ENCODE assay signal across 25 cellular contexts in genomic region chr4:18518098-18518497, GRCh38.
"Had no signal": no experiment of that assay in that cellular context is flagged by ENCODE, and none has a peak within 500 bp of the region (broad histone marks: within the 10 kb centered on the region; RNA-seq: fewer than 3 reads in every experiment).

No MANE protein-coding gene starts in this region.

- H3K4me1 ChIP-seq: esophagus squamous epithelium, right lobe of liver, transverse colon had no signal

- H3K4me3 ChIP-seq: esophagus squamous epithelium, ovary, right lobe of liver, transverse colon had no signal

- H3K9me3 ChIP-seq: esophagus squamous epithelium, ovary, right lobe of liver, transverse colon had no signal

- H3K27ac Mint-ChIP-seq: activated CD4-positive, alpha-beta memory T cell treated with anti-CD3 and anti-CD28 coated beads for 36 hours; activated naive CD4-positive, alpha-beta T cell treated with anti-CD3 and anti-CD28 coated beads, Interleukin-2, amount 10 ng/mL, durations not matched to agents 7 days and 5 days; activated naive CD8-positive, alpha-beta T cell treated with anti-CD3 and anti-CD28 coated beads, Interleukin-2, amount 10 ng/mL, durations not matched to agents 7 days and 5 days; activated T-helper 1 cell treated with anti-CD3 and anti-CD28 coated beads, Interleukin-12 subunit alpha, Interleukin-12 subunit beta, Interleukin-2, Interleukin-4 antibody, amounts not matched to agents 30 ng/mL and 10 ng/mL and 1 ng/mL, durations not matched to agents 14 hours and 24 hours and 36 hours; dendritic cell treated with granulocyte-macrophage colony-stimulating factor and Interleukin-4, amounts not matched to agents 40 ng/mL and 50 ng/mL, for 4 days; naive B cell; nephron progenitor cell; progenitor cell of endocrine pancreas; T-helper 2 cell treated with Interferon-gamma antibody and Interleukin-4, amounts not matched to agents 5 μg/mL and 100 μg/mL, for 36 hours had no signal

- H3K36me3 Mint-ChIP-seq: activated CD4-positive, alpha-beta memory T cell treated with anti-CD3 and anti-CD28 coated beads for 36 hours; activated naive CD4-positive, alpha-beta T cell treated with anti-CD3 and anti-CD28 coated beads, Interleukin-2, amount 10 ng/mL, durations not matched to agents 7 days and 5 days; activated naive CD8-positive, alpha-beta T cell treated with anti-CD3 and anti-CD28 coated beads, Interleukin-2, amount 10 ng/mL, durations not matched to agents 7 days and 5 days; naive B cell had no signal

- H3K27ac ChIP-seq: epithelial cell of prostate, esophagus squamous epithelium, ovary, right lobe of liver, transverse colon had no signal

- H3K27me3 Mint-ChIP-seq: activated CD4-positive, alpha-beta memory T cell treated with anti-CD3 and anti-CD28 coated beads for 36 hours; activated naive CD4-positive, alpha-beta T cell treated with anti-CD3 and anti-CD28 coated beads, Interleukin-2, amount 10 ng/mL, durations not matched to agents 7 days and 5 days; activated naive CD8-positive, alpha-beta T cell treated with anti-CD3 and anti-CD28 coated beads, Interleukin-2, amount 10 ng/mL, durations not matched to agents 7 days and 5 days; dendritic cell treated with granulocyte-macrophage colony-stimulating factor and Interleukin-4, amounts not matched to agents 40 ng/mL and 50 ng/mL, for 4 days; naive B cell had no signal

- H3K4me3 Mint-ChIP-seq: activated CD4-positive, alpha-beta memory T cell treated with anti-CD3 and anti-CD28 coated beads for 36 hours; activated naive CD4-positive, alpha-beta T cell treated with anti-CD3 and anti-CD28 coated beads, Interleukin-2, amount 10 ng/mL, durations not matched to agents 7 days and 5 days; activated naive CD8-positive, alpha-beta T cell treated with anti-CD3 and anti-CD28 coated beads, Interleukin-2, amount 10 ng/mL, durations not matched to agents 7 days and 5 days; activated T-helper 1 cell treated with anti-CD3 and anti-CD28 coated beads, Interleukin-12 subunit alpha, Interleukin-12 subunit beta, Interleukin-2, Interleukin-4 antibody, amounts not matched to agents 30 ng/mL and 10 ng/mL and 1 ng/mL, durations not matched to agents 14 hours and 24 hours and 36 hours; dendritic cell treated with granulocyte-macrophage colony-stimulating factor and Interleukin-4, amounts not matched to agents 40 ng/mL and 50 ng/mL, for 4 days; naive B cell; nephron progenitor cell; T-helper 2 cell treated with Interferon-gamma antibody and Interleukin-4, amounts not matched to agents 5 μg/mL and 100 μg/mL, for 36 hours had no signal

- ATAC-seq: left cardiac atrium, left ventricle myocardium superior, right lobe of liver had no signal

- H3K27me3 ChIP-seq: esophagus squamous epithelium, ovary, right lobe of liver, transverse colon had no signal

- H3K36me3 ChIP-seq: esophagus squamous epithelium, ovary, right lobe of liver, transverse colon had no signal

- DNase-seq: activated CD4-positive, alpha-beta memory T cell treated with anti-CD3 and anti-CD28 coated beads for 36 hours; activated CD4-positive, alpha-beta T cell treated with anti-CD3 and anti-CD28 coated beads for 4 hours; activated CD8-positive, alpha-beta memory T cell treated with anti-CD3 and anti-CD28 coated beads, Interleukin-2, amount 50 U/mL, for 4 hours; activated effector memory CD4-positive, alpha-beta T cell treated with anti-CD3 and anti-CD28 coated beads, Interleukin-2, amount 50 U/mL, for 16 hours; activated naive CD4-positive, alpha-beta T cell treated with anti-CD3 and anti-CD28 coated beads, Interleukin-2, amount 10 ng/mL, durations not matched to agents 7 days and 5 days; activated naive CD8-positive, alpha-beta T cell treated with anti-CD3 and anti-CD28 coated beads, Interleukin-2, amount 10 ng/mL, durations not matched to agents 7 days and 5 days; activated T-cell treated with anti-CD3 and anti-CD28 coated beads, Interleukin-2, amount 50 U/mL, for 1 hour; amniotic stem cell; caudate nucleus; esophagus squamous epithelium; foreskin melanocyte; left cardiac atrium; left ventricle myocardium superior; naive B cell; nephron progenitor cell; ovary; right lobe of liver; stimulated activated CD4-positive, alpha-beta T cell treated with anti-CD3 and anti-CD28 coated beads, Interleukin-2, amount 100 ng/mL, for 48 hours; stimulated activated naive CD4-positive, alpha-beta T cell treated with Interleukin-2 at 50 U/mL for 16 hours; transverse colon had no signal

- H3K4me1 Mint-ChIP-seq: activated naive CD4-positive, alpha-beta T cell treated with anti-CD3 and anti-CD28 coated beads, Interleukin-2, amount 10 ng/mL, durations not matched to agents 7 days and 5 days; activated naive CD8-positive, alpha-beta T cell treated with anti-CD3 and anti-CD28 coated beads, Interleukin-2, amount 10 ng/mL, durations not matched to agents 7 days and 5 days; naive B cell; nephron progenitor cell had no signal

- H3K9me3 Mint-ChIP-seq: activated CD4-positive, alpha-beta memory T cell treated with anti-CD3 and anti-CD28 coated beads for 36 hours; activated naive CD4-positive, alpha-beta T cell treated with anti-CD3 and anti-CD28 coated beads, Interleukin-2, amount 10 ng/mL, durations not matched to agents 7 days and 5 days; activated naive CD8-positive, alpha-beta T cell treated with anti-CD3 and anti-CD28 coated beads, Interleukin-2, amount 10 ng/mL, durations not matched to agents 7 days and 5 days; activated T-helper 1 cell treated with anti-CD3 and anti-CD28 coated beads, Interleukin-12 subunit alpha, Interleukin-12 subunit beta, Interleukin-2, Interleukin-4 antibody, amounts not matched to agents 30 ng/mL and 10 ng/mL and 1 ng/mL, durations not matched to agents 14 hours and 24 hours and 36 hours; nephron progenitor cell; T-helper 2 cell treated with Interferon-gamma antibody and Interleukin-4, amounts not matched to agents 5 μg/mL and 100 μg/mL, for 36 hours had no signal
